ENCODE assay signal across 8 cellular contexts in genomic region chr5:97231025-97231636, GRCh38. TPM values are rescaled to one million over a fixed set of nuclear protein-coding genes. Genes with fewer than 3 reads are reported as not detected.
A peak's percentile ranks its signal among the peaks of the same experiment; 100 is the strongest.
DNase-seq lines count a peak whose midpoint lies in the region; ATAC-seq, FAIRE-seq and TF ChIP-seq lines count a peak whose summit lies in the region.

No MANE protein-coding gene starts in this region.

- DNase-seq in ACHN (peak; percentile 62), GM10248 (ENCODE audit: extremely low spot score) (peak; percentile 31), HEK293T (ENCODE audit: extremely low spot score) (peak; percentile 53), RPMI8226 (peak; percentile 67), coronary artery (ENCODE audit: low spot score) (no peak), HepG2 (ENCODE audit: low spot score) (peak; percentile 70), transverse colon (peak; percentile 18)

- FAIRE-seq in HepG2 (lab: Jason Lieb, UNC): peak; percentile 54

- in situ Hi-C loops in ACHN (cut with HindIII; ENCODE audit: low pct_ligation_motif_present, low pct_unique_long_range_greater_than_20kb, low sequenced_read_pairs) (no loop called here), HepG2 (cut with HindIII; ENCODE audit: extremely low pct_ligation_motif_present, low pct_unique_long_range_greater_than_20kb) (no loop called here), transverse colon (cut with MboI; ENCODE audit: low pct_ligation_motif_present in 1 of 4, low pct_unique_long_range_greater_than_20kb in 1 of 4, low sequenced_read_pairs in 3 of 4) (loop anchor here in 1 of 4 donors (25.0 kb wide), 1 partner anchor 1581 kb away; no protein-coding TSS in a partner anchor)

- H3K4me2 ChIP-seq in Loucy (ENCODE audit: low read depth, low read length, poor library complexity, severe bottlenecking): no peak overlapping the region
- no peak overlapping the region for H3K4me2 ChIP-seq in HepG2 (ENCODE audit: low read depth, low read length)

- H4K20me1 ChIP-seq in Loucy (ENCODE audit: insufficient read depth, low read length, poor library complexity, severe bottlenecking) (no peaks in the 10 kb centered on the region), HepG2 (ENCODE audit: insufficient read depth, low read length) (no peaks in the 10 kb centered on the region)

- H3K9ac ChIP-seq in Loucy (ENCODE audit: low read depth, low read length, poor library complexity, severe bottlenecking) (no peak overlapping the region), HepG2 (ENCODE audit: insufficient read depth, low read depth, low read length) (no peak overlapping the region)

- H3K27ac ChIP-seq in coronary artery (no peak overlapping the region), HepG2 (ENCODE audit: extremely low read length, insufficient read depth, low read length) (no peak overlapping the region), transverse colon (no peak overlapping the region)

- BruUV-seq in HepG2 (replicated peaks; lab: Mats Ljungman, UMichigan): no TSS peak

- peak; percentile 74 for TF ChIP-seq CTCF in GM10248 (IDR thresholded peaks at IDR 0.05; ENCODE audit: control extremely low read depth, extremely low read depth, low read depth, missing control alignments)
- peak; percentile 70 for TF ChIP-seq CTCF in Loucy (conservative IDR thresholded peaks at IDR 0.05; ENCODE audit: low read length)
- peak; percentile 68 for TF ChIP-seq CTCF in coronary artery (IDR thresholded peaks at IDR 0.05)
- TF ChIP-seq CTCF in HepG2 (CRISPR knock-in tag; IDR thresholded peaks at IDR 0.05): peak; percentile 78
- peak; percentile 70 to 75 (median 74) for TF ChIP-seq CTCF in transverse colon (IDR thresholded peaks at IDR 0.05)

- no peak; a peak in 1 of 4 replicates for TF ChIP-seq EP300 in HepG2 (IDR thresholded peaks at IDR 0.05; ENCODE audit: low read depth in 2 of 2, low read length in 2 of 2)
- TF ChIP-seq EP300 in HepG2 (CRISPR knock-in tag; IDR thresholded peaks at IDR 0.05; ENCODE audit: borderline replicate concordance): no peak
- TF ChIP-seq EP300 in transverse colon (IDR thresholded peaks at IDR 0.05; ENCODE audit: low read depth): no peak

- H3K4me1 ChIP-seq in Loucy (ENCODE audit: insufficient read depth, low read length, poor library complexity, severe bottlenecking) (no peaks in the 10 kb centered on the region), HepG2 (ENCODE audit: insufficient read depth, low read length) (no peaks in the 10 kb centered on the region), transverse colon (peaks cover 0 to 4% (median 1%) of the 10 kb centered on the region in 4 donors)

- H3K36me3 ChIP-seq in Loucy (ENCODE audit: insufficient read depth, low read length) (no peaks in the 10 kb centered on the region), HepG2 (replicated peaks in 1 of 2; ENCODE audit: control insufficient read depth in 1 of 2, insufficient read depth in 2 of 2, low read length in 2 of 2) (no peaks in the 10 kb centered on the region), transverse colon (no peaks in the 10 kb centered on the region)

- CTCF ChIA-PET in GM10248 (lab: Yijun Ruan, JAX): interaction anchor here (0.7 to 3.2 kb wide), 29 partner anchors 11 to 1828 kb away, joined by 3 to 35 read pairs (median 4); no protein-coding TSS in a partner anchor
- CTCF ChIA-PET in HEK293T (lab: Yijun Ruan, JAX): interaction anchor here (0.6 to 2.0 kb wide), 13 partner anchors 12 to 1490 kb away, joined by 3 to 19 read pairs (median 3); no protein-coding TSS in a partner anchor
- CTCF ChIA-PET in HepG2 (lab: Yijun Ruan, JAX; ENCODE audit: low intra/inter-chr PET ratio, low total read pairs): interaction anchor here (1.1 to 2.0 kb wide), 2 partner anchors 303 to 1596 kb away, joined by 4 to 13 read pairs; no protein-coding TSS in a partner anchor

- TF ChIP-seq RAD21 in HepG2 (CRISPR knock-in tag; IDR thresholded peaks at IDR 0.05): no peak

- H3K79me2 ChIP-seq in Loucy (ENCODE audit: insufficient read depth, low read length) (no peaks in the 10 kb centered on the region), HepG2 (ENCODE audit: insufficient read depth, low read length) (no peaks in the 10 kb centered on the region)

- H3K9me2 ChIP-seq in Loucy (replicated peaks; ENCODE audit: low read depth, low read length): no peaks in the 10 kb centered on the region

- no peaks in the 10 kb centered on the region for H3K27me3 ChIP-seq in Loucy (ENCODE audit: insufficient read depth, low read length, poor library complexity, severe bottlenecking)
- no peaks in the 10 kb centered on the region for H3K27me3 ChIP-seq in HepG2 (ENCODE audit: control insufficient read depth in 1 of 2, insufficient read depth in 2 of 2, low read length in 2 of 2)
- no peaks in the 10 kb centered on the region for H3K27me3 ChIP-seq in transverse colon

- 1% methylated on average over 4 of the region's 4 CpGs for WGBS in HepG2 (ENCODE audit: low lambda C conversion rate)
- 0 to 1% methylated on average over 4 of the region's 4 CpGs for WGBS in transverse colon (ENCODE audit: low coverage in 1 of 2), 2 donors

- H3K9me3 ChIP-seq in Loucy (ENCODE audit: insufficient read depth, low read depth, low read length): no peaks in the 10 kb centered on the region
- no peaks in the 10 kb centered on the region for H3K9me3 ChIP-seq in HepG2 (ENCODE audit: low read length)
- peaks cover 0 to 3% of the 10 kb centered on the region in 2 donors for H3K9me3 ChIP-seq in transverse colon

- H2AFZ ChIP-seq in Loucy (ENCODE audit: low read length): 0 out of 2 replicates have a peak overlapping the region, but pooled peaks have one; percentile 52
- no peak overlapping the region for H2AFZ ChIP-seq in HepG2 (ENCODE audit: low read length)

- TF ChIP-seq POLR2A in HepG2 (IDR thresholded peaks at IDR 0.05; ENCODE audit: insufficient read depth in 1 of 2, low read depth in 2 of 2, low read length in 2 of 2) (no peak), transverse colon (IDR thresholded peaks at IDR 0.05) (no peak)

- H3K4me3 ChIP-seq in Loucy (ENCODE audit: low read length, poor library complexity, severe bottlenecking): no peak overlapping the region
- H3K4me3 ChIP-seq in coronary artery: no peak overlapping the region
- H3K4me3 ChIP-seq in HepG2 (replicated peaks in 1 of 3; ENCODE audit: insufficient read depth in 1 of 3, low read depth in 2 of 3, low read length in 3 of 3): no peak overlapping the region
- H3K4me3 ChIP-seq in transverse colon: no peak overlapping the region

- intact Hi-C loops in HepG2 (cut with micrococcal nuclease; ENCODE audit: unreplicated experiment) (loop anchor here (1.0 to 2.0 kb wide), 2 partner anchors 303 to 1118 kb away; no protein-coding TSS in a partner anchor), transverse colon (cut with DNase I; ENCODE audit: low total_unique reads) (no loop called here)

- peak; percentile 80 for ATAC-seq in HepG2

- H3F3A ChIP-seq in Loucy (ENCODE audit: low read depth): no peaks in the 10 kb centered on the region

- POLR2A ChIA-PET in GM10248 (lab: Yijun Ruan, JAX) (interaction anchor here (0.7 kb wide), 1 partner anchor 1538 kb away, joined by 3 read pairs; no protein-coding TSS in a partner anchor), HEK293T (lab: Yijun Ruan, JAX) (no interaction called here), HepG2 (lab: Yijun Ruan, JAX) (no interaction called here)

TF ChIP-seq in HEK293T, 16 proteins besides CTCF, POLR2A, EP300 and RAD21 (continues in another document):
- TF ChIP-seq TARDBP (IDR thresholded peaks at IDR 0.05) (no peak), ZNF384 (IDR thresholded peaks at IDR 0.05) (no peak), L3MBTL2 (conservative IDR thresholded peaks at IDR 0.05) (no peak), HDGF (IDR thresholded peaks at IDR 0.05; ENCODE audit: borderline replicate concordance) (no peak), FOXM1 (IDR thresholded peaks at IDR 0.05; ENCODE audit: borderline replicate concordance) (no peak), NFRKB (IDR thresholded peaks at IDR 0.05) (no peak), LEF1 (IDR thresholded peaks at IDR 0.05; ENCODE audit: borderline replicate concordance) (no peak)

RNA-seq across cellular contexts. Expression of gene RIOK2, which starts 48.1 kb away (rescaled TPM):
- 46.6 and 74.0 TPM in 2 replicates for total RNA-seq in HepG2 (2016; rRNA removed; fragmentation: Illumina TruSeq; extraction: Trizol)
- total RNA-seq in HepG2 (2016; cell fraction: cytosol; rRNA removed; fragmentation: Illumina TruSeq; extraction: Trizol; ENCODE audit: low read depth): 1.7 and 9.3 TPM in 2 replicates
- 46.5 and 70.7 TPM in 2 replicates for total RNA-seq in HepG2 (2016; cell fraction: insoluble cytoplasmic fraction; rRNA removed; fragmentation: Illumina TruSeq; extraction: Trizol)
- 11.0 and 11.8 TPM in 2 replicates for total RNA-seq in HepG2 (2016; cell fraction: membrane; rRNA removed; fragmentation: Illumina TruSeq; extraction: Trizol)
- 32.9 and 39.9 TPM in 2 replicates for total RNA-seq in HepG2 (2016; cell fraction: nucleus; rRNA removed; fragmentation: Illumina TruSeq; extraction: Trizol)
- 6.2 and 8.1 TPM in 2 replicates for polyA plus RNA-seq in HepG2 (2011; rRNA removed)
- polyA plus RNA-seq in HepG2 (2011; cell fraction: cytosol; rRNA removed): 2.5 and 3.5 TPM in 2 replicates
- polyA plus RNA-seq in HepG2 (2011; cell fraction: nucleus; rRNA removed): 5.5 and 6.4 TPM in 2 replicates
- 14.5 and 25.6 TPM in 2 replicates for polyA plus RNA-seq in HepG2 (2012)
- 3.0 and 3.2 TPM in 2 replicates for polyA plus RNA-seq in HepG2 (2016; cell fraction: cytosol; fragmentation: Illumina TruSeq; extraction: Trizol; ENCODE audit: low read depth)
- polyA plus RNA-seq in HepG2 (2016; cell fraction: insoluble cytoplasmic fraction; fragmentation: Illumina TruSeq; extraction: Trizol; ENCODE audit: low read depth): 71.0 and 77.1 TPM in 2 replicates
- polyA plus RNA-seq in HepG2 (2016; cell fraction: membrane; fragmentation: Illumina TruSeq; extraction: Trizol; ENCODE audit: low read depth): 3.5 and 5.1 TPM in 2 replicates
- 38.8 and 44.9 TPM in 2 replicates for polyA plus RNA-seq in HepG2 (2016; cell fraction: nucleus; fragmentation: Illumina TruSeq; extraction: Trizol; ENCODE audit: insufficient read depth, low read depth)
- 11.8 and 14.9 TPM in 2 replicates for polyA minus RNA-seq in HepG2 (2011; rRNA and poly(A)+ RNA removed; ENCODE audit: low replicate concordance)
- 4.2 and 5.5 TPM in 2 replicates for polyA minus RNA-seq in HepG2 (2011; cell fraction: cytosol; rRNA and poly(A)+ RNA removed)
- polyA minus RNA-seq in HepG2 (2011; cell fraction: nucleus; rRNA and poly(A)+ RNA removed): 48.5 and 62.5 TPM in 2 replicates
- 100 to 1,000 TPM in 1 of 4 donors, 10 to 100 TPM in 3; 19.3 to 119 (median 23.4) TPM for total RNA-seq in transverse colon
